8 cellular contexts compared by ENCODE assay signal in genomic region chr1:145093517-145094149, GRCh38. TPM values are rescaled to one million over a fixed set of nuclear protein-coding genes. Genes with fewer than 3 reads are reported as not detected.
DNase-seq lines count a peak whose midpoint lies in the region; ATAC-seq, FAIRE-seq and TF ChIP-seq lines count a peak whose summit lies in the region.
"Not testable (repeated sequence)": the region's sequence is repeated elsewhere in the genome, so short reads cannot be mapped to it uniquely, and the experiment has no call there.

No MANE protein-coding gene starts in this region.

- not testable (repeated sequence) for H2BK15ac ChIP-seq in H1 (ENCODE audit: low read length)

- not testable (repeated sequence) for H3K56ac ChIP-seq in H1 (replicated peaks; ENCODE audit: insufficient read length, low read depth, low read length)

- H3K4me3 ChIP-seq in BJ (ENCODE audit: low read depth, low read length): peak overlapping the region; percentile 39
- peak overlapping the region; percentile 41 for H3K4me3 ChIP-seq in HL-60 (replicated peaks; ENCODE audit: insufficient read depth, low read length)
- H3K4me3 ChIP-seq in H1 (ENCODE audit: extremely low read depth in 1 of 4, insufficient read depth in 2 of 4, low read depth in 3 of 4, low read length in 4 of 4): peak overlapping the region; percentile 7 to 50 (median 16); a peak in 4 of 8 replicates
- H3K4me3 ChIP-seq in neural cell (ENCODE audit: low read length): peak overlapping the region; percentile 56

- H3K27me3 Mint-ChIP-seq in immature natural killer cell (ENCODE audit: low read depth in 3 of 3): not testable (repeated sequence)

- H3K23me2 ChIP-seq in H1 (ENCODE audit: low read depth, low read length): not testable (repeated sequence)

- not testable (repeated sequence) for H2BK12ac ChIP-seq in H1 (ENCODE audit: low read depth, low read length)

- H3K4me1 ChIP-seq in H1 (replicated peaks in 1 of 4; ENCODE audit: control insufficient read depth in 3 of 4, insufficient read depth in 4 of 4, low read length in 3 of 4): not testable (repeated sequence)

- not testable (repeated sequence) for FAIRE-seq in H1 (lab: Jason Lieb, UNC)

- not testable (repeated sequence) for H3K14ac ChIP-seq in H1 (ENCODE audit: insufficient read length)

- H3K4me3 Mint-ChIP-seq in immature natural killer cell: peak overlapping the region; percentile 88 to 94 (median 90)
- peak overlapping the region; percentile 77 for H3K4me3 Mint-ChIP-seq in stimulated activated effector memory CD8-positive, alpha-beta T cell treated with anti-CD3 and anti-CD28 coated beads, Interleukin-12 subunit alpha, Interleukin-12 subunit beta, amount 100 ng/mL, for 72 hours

- DNase-seq in BJ (ENCODE audit: low read depth); HL-60 (ENCODE audit: low read depth in 1 of 2, low spot score in 1 of 2): not testable (repeated sequence)
- DNase-seq in SW480 (ENCODE audit: low spot score) (peak; percentile 1), H1 (ENCODE audit: low read depth in 1 of 2, low spot score in 2 of 2) (peak in 1 of 2 experiments; percentile 63), immature natural killer cell (peak in 1 of 3 donors; percentile 3)
- peak; percentile 16 for DNase-seq in activated naive CD4-positive, alpha-beta T cell treated with Interleukin-2 at 50 U/mL for 16 hours
- peak; percentile 4 to 50 for DNase-seq in stimulated activated effector memory CD8-positive, alpha-beta T cell treated with anti-CD3 and anti-CD28 coated beads, Interleukin-12 subunit alpha, Interleukin-12 subunit beta, amount 100 ng/mL, for 72 hours (ENCODE audit: low spot score in 2 of 2)

- H3K23ac ChIP-seq in H1 (ENCODE audit: insufficient read length): not testable (repeated sequence)

- not testable (repeated sequence) for H3K4me1 Mint-ChIP-seq in immature natural killer cell; stimulated activated effector memory CD8-positive, alpha-beta T cell treated with anti-CD3 and anti-CD28 coated beads, Interleukin-12 subunit alpha, Interleukin-12 subunit beta, amount 100 ng/mL, for 72 hours

- H4K5ac ChIP-seq in H1 (ENCODE audit: insufficient read length, low read depth, low read length): not testable (repeated sequence)

- TF ChIP-seq CTCF in BJ (IDR thresholded peaks at IDR 0.05; ENCODE audit: insufficient read depth, low read depth, low read length); HL-60 (IDR thresholded peaks at IDR 0.05; ENCODE audit: insufficient read depth, low read length); H1 (IDR thresholded peaks at IDR 0.05; ENCODE audit: control extremely low read depth in 1 of 3, insufficient read depth in 1 of 3, low read depth in 1 of 3, low read length in 3 of 3); neural cell (IDR thresholded peaks at IDR 0.05; ENCODE audit: poor library complexity, severe bottlenecking): not testable (repeated sequence)

- not testable (repeated sequence) for H3K18ac ChIP-seq in H1 (ENCODE audit: extremely low read depth, low read length)

- TF ChIP-seq RAD21 in H1 (IDR thresholded peaks at IDR 0.05 in 1 of 2, conservative IDR thresholded peaks at IDR 0.05 in 1 of 2; ENCODE audit: low read depth in 2 of 2, low read length in 2 of 2); neural cell (conservative IDR thresholded peaks at IDR 0.05): not testable (repeated sequence)

- not testable (repeated sequence) for H4K20me1 ChIP-seq in H1 (replicated peaks in 1 of 2; ENCODE audit: control insufficient read depth in 1 of 2, insufficient read depth in 2 of 2, low read length in 2 of 2); neural cell (ENCODE audit: insufficient read depth)

- not testable (repeated sequence) for H2BK20ac ChIP-seq in H1 (ENCODE audit: low read length)

- not testable (repeated sequence) for H2AFZ ChIP-seq in H1 (ENCODE audit: low read length); neural cell (ENCODE audit: low read depth, low read length)

- peak overlapping the region in 1 of 6 donors; percentile 73 for H3K27ac Mint-ChIP-seq in immature natural killer cell
- peak overlapping the region; percentile 74 for H3K27ac Mint-ChIP-seq in stimulated activated effector memory CD8-positive, alpha-beta T cell treated with anti-CD3 and anti-CD28 coated beads, Interleukin-12 subunit alpha, Interleukin-12 subunit beta, amount 100 ng/mL, for 72 hours

- H4K8ac ChIP-seq in H1 (ENCODE audit: extremely low read depth, insufficient read depth, low read length): not testable (repeated sequence)

- H3K79me1 ChIP-seq in H1 (ENCODE audit: low read depth, low read length): not testable (repeated sequence)

- H3K4ac ChIP-seq in H1 (replicated peaks; ENCODE audit: insufficient read length, low read depth, low read length): not testable (repeated sequence)

- peak overlapping the region in 1 of 2 experiments; percentile 42; a peak in 1 of 4 replicates for H3K4me2 ChIP-seq in H1 (ENCODE audit: insufficient read depth in 1 of 2, low read depth in 2 of 2, low read length in 2 of 2)
- not testable (repeated sequence) for H3K4me2 ChIP-seq in neural cell (ENCODE audit: low read length)

- not testable (repeated sequence) for H3K79me2 ChIP-seq in H1 (ENCODE audit: control insufficient read depth in 1 of 2, insufficient read depth in 2 of 2, low read length in 2 of 2); neural cell (replicated peaks; ENCODE audit: insufficient read depth, low read length)

- H3K9ac ChIP-seq in H1 (replicated peaks in 1 of 4; ENCODE audit: extremely low read depth in 1 of 4, low read depth in 3 of 4, low read length in 3 of 4): peak overlapping the region in 1 of 4 experiments; percentile 37; a peak in 1 of 7 replicates
- peak overlapping the region; percentile 29 for H3K9ac ChIP-seq in neural cell (ENCODE audit: low read length)

- not testable (repeated sequence) for ATAC-seq in stimulated activated effector memory CD8-positive, alpha-beta T cell treated with anti-CD3 and anti-CD28 coated beads, Interleukin-12 subunit alpha, Interleukin-12 subunit beta, amount 100 ng/mL, for 72 hours

- 0% methylated on average over 1 of the region's 47 CpGs; no CpG with 5 or more reads in 1 of the 2 experiments for WGBS in H1 (ENCODE audit: extremely low coverage in 1 of 2, insufficient coverage in 1 of 2, insufficient read length in 1 of 2, insufficient replicate concordance in 2 of 2, low coverage in 1 of 2, low lambda C conversion rate in 2 of 2, missing lambda C conversion rate in 1 of 2), 2 experiments

- H2AK5ac ChIP-seq in H1 (ENCODE audit: low read depth, low read length): not testable (repeated sequence)

- not testable (repeated sequence) for H3K9me3 Mint-ChIP-seq in immature natural killer cell; stimulated activated effector memory CD8-positive, alpha-beta T cell treated with anti-CD3 and anti-CD28 coated beads, Interleukin-12 subunit alpha, Interleukin-12 subunit beta, amount 100 ng/mL, for 72 hours

- not testable (repeated sequence) for H3K9me3 ChIP-seq in H1 (ENCODE audit: insufficient read depth in 2 of 2, low read depth in 1 of 2, low read length in 1 of 2); neural cell (ENCODE audit: low read length)

- POLR2A ChIA-PET in BJ (lab: Charles Lee); H1 (lab: Charles Lee; ENCODE audit: partially characterized antibody): not testable (repeated sequence)

- H2BK5ac ChIP-seq in H1 (ENCODE audit: low read depth, low read length): not testable (repeated sequence)

- H3K27ac ChIP-seq in HL-60 (replicated peaks); H1 (ENCODE audit: low read depth, low read length); neural cell (ENCODE audit: low read length): not testable (repeated sequence)

- not testable (repeated sequence) for H3K27me3 ChIP-seq in BJ (ENCODE audit: control insufficient read depth, insufficient read depth, low read length); HL-60 (ENCODE audit: insufficient read depth, poor library complexity, severe bottlenecking); H1 (replicated peaks in 1 of 4; ENCODE audit: control insufficient read depth in 3 of 4, extremely low read depth in 1 of 4, insufficient read depth in 3 of 4, low read length in 3 of 4); neural cell (ENCODE audit: insufficient read depth, low read depth, low read length)

- not testable (repeated sequence) for H3K9me2 ChIP-seq in neural cell (ENCODE audit: insufficient read depth, low read length)

- TF ChIP-seq POLR2A in H1 (IDR thresholded peaks at IDR 0.05; ENCODE audit: control extremely low read depth in 1 of 2, low read depth in 2 of 2, low read length in 2 of 2): not testable (repeated sequence)

- H3K36me3 ChIP-seq in BJ (ENCODE audit: control insufficient read depth, insufficient read depth, low read length); H1 (ENCODE audit: control insufficient read depth in 2 of 4, insufficient read depth in 4 of 4, low read length in 3 of 4); neural cell (ENCODE audit: insufficient read depth, low read length): not testable (repeated sequence)

- H2BK120ac ChIP-seq in H1 (replicated peaks; ENCODE audit: low read depth, low read length): not testable (repeated sequence)

- CTCF ChIA-PET in BJ (lab: Yijun Ruan, JAX); H1 (lab: Charles Lee; ENCODE audit: partially characterized antibody): not testable (repeated sequence)

- TF ChIP-seq EP300 in H1 (IDR thresholded peaks at IDR 0.05; ENCODE audit: borderline replicate concordance in 1 of 2, low read depth in 2 of 2, low read length in 2 of 2); neural cell (conservative IDR thresholded peaks at IDR 0.05; ENCODE audit: poor library complexity, severe bottlenecking): not testable (repeated sequence)

- H4K91ac ChIP-seq in H1 (replicated peaks; ENCODE audit: insufficient read length, low read length): not testable (repeated sequence)

- not testable (repeated sequence) for H3F3A ChIP-seq in neural cell (ENCODE audit: insufficient read depth, low read length, poor library complexity, severe bottlenecking)

- H3K36me3 Mint-ChIP-seq in immature natural killer cell; stimulated activated effector memory CD8-positive, alpha-beta T cell treated with anti-CD3 and anti-CD28 coated beads, Interleukin-12 subunit alpha, Interleukin-12 subunit beta, amount 100 ng/mL, for 72 hours: not testable (repeated sequence)

RNA-seq across cellular contexts. Expression of gene SRGAP2B, which starts 1.5 kb away (rescaled TPM):
- 4.8 and 5.1 TPM in 2 replicates for polyA plus RNA-seq in BJ (2011; rRNA removed)
- 14.5 and 15.0 TPM in 2 replicates for polyA minus RNA-seq in BJ (2011; rRNA and poly(A)+ RNA removed)
- 35.4 and 39.5 TPM in 2 replicates for total RNA-seq in H1 (2021; fragmentation: NEBNext Ultra II Directional; extraction: Animal tissue kit (Norgen Biotek cat#: 25700))
- 4.9 and 6.1 TPM in 2 replicates for polyA plus RNA-seq in H1 (2011; rRNA removed)
- 13.6 TPM for polyA plus RNA-seq in H1 (2011; cell fraction: cytosol; rRNA removed)
- 18.6 TPM for polyA plus RNA-seq in H1 (2011; cell fraction: nucleus; rRNA removed)
- polyA plus RNA-seq in H1 (2012, experiment 1 of 2): 17.2 to 22.3 TPM (median 19.1 TPM) in 4 replicates
- 1.1 TPM for polyA plus RNA-seq in H1 (2012, experiment 2 of 2)
- 16.3 TPM for polyA plus RNA-seq in H1 (2013, experiment 1 of 2)
- polyA plus RNA-seq in H1 (2013, experiment 2 of 2): 14.7 TPM
- polyA minus RNA-seq in H1 (2011; rRNA and poly(A)+ RNA removed): 30.2 and 40.1 TPM in 2 replicates
- polyA minus RNA-seq in H1 (2011; cell fraction: cytosol; rRNA and poly(A)+ RNA removed): 42.7 TPM
- 46.0 TPM for polyA minus RNA-seq in H1 (2011; cell fraction: nucleus; rRNA and poly(A)+ RNA removed)
- 1 to 10 TPM in 1 of 3 donors, under 1 TPM in 2; 0.29 to 1.2 (median 0.69) TPM for polyA plus RNA-seq in immature natural killer cell
- 11.8 and 15.3 TPM in 2 replicates for polyA plus RNA-seq in neural cell
- polyA minus RNA-seq in neural cell: 48.7 and 50.9 TPM in 2 replicates

RNA-seq across cellular contexts. Expression of gene FAM72D, which starts 2.1 kb away (rescaled TPM):
- polyA plus RNA-seq in BJ (2011; rRNA removed): 0.98 and 1.1 TPM in 2 replicates
- 0.47 and 1.0 TPM in 2 replicates for polyA minus RNA-seq in BJ (2011; rRNA and poly(A)+ RNA removed)
- total RNA-seq in H1 (2021; fragmentation: NEBNext Ultra II Directional; extraction: Animal tissue kit (Norgen Biotek cat#: 25700)): 9.1 and 12.7 TPM in 2 replicates
- 2.9 and 4.9 TPM in 2 replicates for polyA plus RNA-seq in H1 (2011; rRNA removed)
- polyA plus RNA-seq in H1 (2011; cell fraction: cytosol; rRNA removed): 7.6 TPM
- 1.7 TPM for polyA plus RNA-seq in H1 (2011; cell fraction: nucleus; rRNA removed)
- 5.2 to 9.3 TPM (median 6.1 TPM) in 4 replicates for polyA plus RNA-seq in H1 (2012, experiment 1 of 2)
- polyA plus RNA-seq in H1 (2012, experiment 2 of 2): 1.7 TPM
- polyA plus RNA-seq in H1 (2013, experiment 1 of 2): 9.1 TPM
- polyA plus RNA-seq in H1 (2013, experiment 2 of 2): 10.3 TPM
- polyA minus RNA-seq in H1 (2011; rRNA and poly(A)+ RNA removed): 3.8 and 5.5 TPM in 2 replicates
- 4.5 TPM for polyA minus RNA-seq in H1 (2011; cell fraction: cytosol; rRNA and poly(A)+ RNA removed)
- polyA minus RNA-seq in H1 (2011; cell fraction: nucleus; rRNA and poly(A)+ RNA removed): 3.1 TPM
- polyA plus RNA-seq in immature natural killer cell: under 1 TPM in 1 of 3 donors, not detected in 2; 0.16 TPM
- polyA plus RNA-seq in neural cell: 0.58 TPM in 1 of 2 replicates, not detected in the other
- polyA minus RNA-seq in neural cell: 0.35 and 0.49 TPM in 2 replicates
